ENCODE assay signal across 8 cellular contexts in the genomic region with DNA sequence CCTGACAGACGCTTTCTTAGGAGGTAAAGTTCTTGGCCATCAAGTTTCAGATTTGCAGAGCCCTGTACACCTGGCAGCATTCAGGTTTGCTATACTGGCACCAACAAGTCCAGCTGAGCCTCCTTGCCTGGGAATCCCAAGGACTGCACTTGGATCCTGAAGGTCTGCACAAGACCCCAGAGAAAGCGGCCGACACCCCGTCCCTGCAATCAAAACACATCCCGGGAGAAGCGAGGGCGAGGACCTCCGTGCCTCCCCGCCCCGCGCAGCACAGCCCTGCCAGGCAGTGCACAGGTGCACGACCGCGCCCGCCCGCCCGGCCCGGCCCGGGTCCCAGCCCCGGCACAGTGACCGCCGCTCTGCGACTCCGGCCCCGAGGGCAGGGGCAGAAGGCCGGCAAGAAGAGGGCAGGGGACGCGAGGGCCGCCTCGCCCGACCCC. TPM values are rescaled to one million over a fixed set of nuclear protein-coding genes. Genes with fewer than 3 reads are reported as not detected.
A peak's percentile ranks its signal among the peaks of the same experiment; 100 is the strongest.
DNase-seq lines count a peak whose midpoint lies in the region; ATAC-seq and TF ChIP-seq lines count a peak whose summit lies in the region.

No MANE protein-coding gene starts in this region.

- no peaks in the 10 kb centered on the region for H3K9me3 ChIP-seq in esophagus muscularis mucosa
- no peaks in the 10 kb centered on the region for H3K9me3 ChIP-seq in osteoblast (ENCODE audit: low read depth, low read length)

- peak in 6 of 34 experiments; percentile 3 to 14 (median 8) for DNase-seq in T-cell
- no peak for DNase-seq in esophagus muscularis mucosa (ENCODE audit: extremely low spot score)
- DNase-seq in osteoblast (ENCODE audit: insufficient read length, low spot score, missing footprints) = peak; percentile 70
- no peak for DNase-seq in amniotic stem cell (lab: John Stamatoyannopoulos, UW)
- no peak for DNase-seq in NCI-H524 treated with DMSO at 0.1 percent for 48 hours (lab: John Stamatoyannopoulos, UW)

- POLR2A ChIA-PET in T-cell (lab: Charles Lee) = interaction anchor here in 1 of 2 donors (0.6 kb wide), 1 partner anchor 124 kb away, joined by 4 read pairs; no protein-coding TSS in a partner anchor

- peaks cover 15 to 58% (median 48%) of the 10 kb centered on the region in 4 donors for H3K4me1 ChIP-seq in esophagus muscularis mucosa
- peaks cover 27% of the 10 kb centered on the region for H3K4me1 ChIP-seq in osteoblast (ENCODE audit: insufficient read depth, low read length)

- intact Hi-C loops in esophagus muscularis mucosa (cut with DNase I) = loop anchor here (5.0 to 10.0 kb wide), 2 partner anchors 124 to 261 kb away; a partner anchor contains a TSS

- H3K27me3 ChIP-seq in esophagus muscularis mucosa = no peaks in the 10 kb centered on the region
- H3K27me3 ChIP-seq in osteoblast (ENCODE audit: insufficient read depth, low read length) = no peaks in the 10 kb centered on the region

- TF ChIP-seq EP300 in esophagus muscularis mucosa (IDR thresholded peaks at IDR 0.05) = no peak

- peaks cover 54% of the 10 kb centered on the region for H3K79me2 ChIP-seq in osteoblast (ENCODE audit: insufficient read depth, low read length)

- TF ChIP-seq CTCF in esophagus muscularis mucosa (IDR thresholded peaks at IDR 0.05) = no peak
- no peak for TF ChIP-seq CTCF in osteoblast (IDR thresholded peaks at IDR 0.05; ENCODE audit: extremely low read depth, low read depth, low read length)

- peak overlapping the region; percentile 64 for H2AFZ ChIP-seq in osteoblast (ENCODE audit: low read length)

- H4K20me1 ChIP-seq in osteoblast (ENCODE audit: insufficient read depth, low read length) = peaks cover 41% of the 10 kb centered on the region

- H3K27me3 Mint-ChIP-seq in T-cell = no peaks in the 10 kb centered on the region

- no peaks in the 10 kb centered on the region for H3K9me3 Mint-ChIP-seq in T-cell

- H3K4me1 Mint-ChIP-seq in T-cell = peaks cover 48 to 52% (median 51%) of the 10 kb centered on the region in 3 donors

- H3K36me3 Mint-ChIP-seq in T-cell = no peaks in the 10 kb centered on the region

- peak overlapping the region; percentile 99 for H3K4me2 ChIP-seq in osteoblast (ENCODE audit: insufficient read depth, low read length)

- 0% methylated on average over 1 of the region's 31 CpGs for WGBS in esophagus muscularis mucosa

- CTCF ChIA-PET in T-cell (lab: Charles Lee) = interaction anchor here in 1 of 2 donors (1.0 kb wide), 1 partner anchor 38 kb away, joined by 3 read pairs; no protein-coding TSS in a partner anchor

- H3K36me3 ChIP-seq in esophagus muscularis mucosa = no peaks in the 10 kb centered on the region
- no peaks in the 10 kb centered on the region for H3K36me3 ChIP-seq in osteoblast (ENCODE audit: insufficient read depth, low read length)

- peak overlapping the region; percentile 57 to 87 for H3K27ac Mint-ChIP-seq in T-cell

- TF ChIP-seq POLR2A in esophagus muscularis mucosa (IDR thresholded peaks at IDR 0.05; ENCODE audit: low read depth) = no peak

- H3K4me3 Mint-ChIP-seq in T-cell = peak overlapping the region; percentile 89 to 97 (median 94)

- ATAC-seq in GM18511 (IDR thresholded peaks at IDR 0.05; ENCODE audit: unreplicated experiment) = peak; percentile 28
- peak; percentile 22 for ATAC-seq in HG02759 (IDR thresholded peaks at IDR 0.05; ENCODE audit: unreplicated experiment)
- ATAC-seq in T-cell (replicated peaks in 1 of 4) = peak in 2 of 4 experiments; percentile 3 to 4
- no peak for ATAC-seq in GM18868 (IDR thresholded peaks at IDR 0.05; ENCODE audit: unreplicated experiment)

- H3K27ac ChIP-seq in esophagus muscularis mucosa (replicated peaks in 1 of 4) (peak overlapping the region; percentile 92 to 96 (median 93)), osteoblast (ENCODE audit: low read depth, low read length) (peak overlapping the region; percentile 89)

- peak overlapping the region; percentile 74 to 90 (median 82) for H3K4me3 ChIP-seq in esophagus muscularis mucosa
- H3K4me3 ChIP-seq in osteoblast (ENCODE audit: insufficient read depth, low read length) = peak overlapping the region; percentile 93

RNA-seq across cellular contexts. Expression of a gene that starts 0.6 kb away (rescaled TPM):
- total RNA-seq in T-cell (100 to 1,000 TPM in 3 of 5 donors, 10 to 100 TPM in 2; 81.9 to 118 (median 114) TPM), esophagus muscularis mucosa (10 to 100 TPM; 55.6 to 88.7 (median 73.6) TPM), osteoblast (29.8 and 34.0 TPM in 2 replicates)

RNA-seq across cellular contexts. Expression of a gene that starts 43.3 kb away (rescaled TPM):
- not detected for total RNA-seq in T-cell
- 1 to 10 TPM in 1 of 4 donors, under 1 TPM in 1, not detected in 2; 0.33 to 2.1 TPM for total RNA-seq in esophagus muscularis mucosa
- total RNA-seq in osteoblast = 0.59 TPM in 1 of 2 replicates, not detected in the other
